ENCODE assay signal across 8 cellular contexts in genomic region chr4:49141955-49142354, GRCh38.
DNase-seq lines count a peak whose midpoint lies in the region; ATAC-seq and TF ChIP-seq lines count a peak whose summit lies in the region.
"Not testable (repeated sequence)": the region's sequence is repeated elsewhere in the genome, so short reads cannot be mapped to it uniquely, and the experiment has no call there.

No MANE protein-coding gene starts in this region.

- not testable (repeated sequence) for DNase-seq in CD4-positive, alpha-beta T cell; right cardiac atrium; mucosa of descending colon

- peaks cover 27% of the 10 kb centered on the region for H3K9me3 ChIP-seq in CD4-positive, alpha-beta T cell (ENCODE audit: control insufficient read depth, low read length)
- H3K9me3 ChIP-seq in right cardiac atrium (ENCODE audit: control insufficient read depth, low read length) = not testable (repeated sequence)
- H3K9me3 ChIP-seq in mucosa of descending colon = peaks cover 34% of the 10 kb centered on the region

- not testable (repeated sequence) for H3K27me3 ChIP-seq in CD4-positive, alpha-beta T cell (ENCODE audit: control insufficient read depth, insufficient read depth, low read length); right cardiac atrium (ENCODE audit: control insufficient read depth, insufficient read depth)

- H3K27me3 Mint-ChIP-seq in CD4-positive, alpha-beta T cell; stimulated activated memory B cell treated with anti-CD40 and anti-IgM and Interleukin-4, amounts not matched to agents 10 μg/mL and 1 μg/mL and 100 μg/mL, for 72 hours: not testable (repeated sequence)

- H3K4me1 Mint-ChIP-seq in CD4-positive, alpha-beta T cell (ENCODE audit: low read depth); stimulated activated memory B cell treated with anti-CD40 and anti-IgM and Interleukin-4, amounts not matched to agents 10 μg/mL and 1 μg/mL and 100 μg/mL, for 72 hours: not testable (repeated sequence)

- POLR2A ChIA-PET in CD4-positive, alpha-beta T cell (lab: Charles Lee) = not testable (repeated sequence)

- peaks cover 27% of the 10 kb centered on the region for H3K9me3 Mint-ChIP-seq in CD4-positive, alpha-beta T cell
- peaks cover 59% of the 10 kb centered on the region for H3K9me3 Mint-ChIP-seq in stimulated activated memory B cell treated with anti-CD40 and anti-IgM and Interleukin-4, amounts not matched to agents 10 μg/mL and 1 μg/mL and 100 μg/mL, for 72 hours

- 77% methylated on average over 5 of the region's 8 CpGs for WGBS in right cardiac atrium

- H3K4me3 ChIP-seq in right cardiac atrium (ENCODE audit: low read length); mucosa of descending colon: not testable (repeated sequence)

- not testable (repeated sequence) for H3K27ac Mint-ChIP-seq in CD4-positive, alpha-beta T cell; stimulated activated memory B cell treated with anti-CD40 and anti-IgM and Interleukin-4, amounts not matched to agents 10 μg/mL and 1 μg/mL and 100 μg/mL, for 72 hours

- TF ChIP-seq CTCF in CD4-positive, alpha-beta T cell (IDR thresholded peaks at IDR 0.05); mucosa of descending colon (IDR thresholded peaks at IDR 0.05): not testable (repeated sequence)

- H3K36me3 Mint-ChIP-seq in CD4-positive, alpha-beta T cell (ENCODE audit: low read depth) = peaks cover 32% of the 10 kb centered on the region
- H3K36me3 Mint-ChIP-seq in stimulated activated memory B cell treated with anti-CD40 and anti-IgM and Interleukin-4, amounts not matched to agents 10 μg/mL and 1 μg/mL and 100 μg/mL, for 72 hours = peaks cover 21% of the 10 kb centered on the region

- CTCF ChIA-PET in CD4-positive, alpha-beta T cell (lab: Charles Lee) = not testable (repeated sequence)

- intact Hi-C loops in CD4-positive, alpha-beta T cell (cut with DNase I, micrococcal nuclease); right cardiac atrium (cut with DNase I); mucosa of descending colon (cut with DNase I, micrococcal nuclease): not testable (repeated sequence)

- not testable (repeated sequence) for H3K36me3 ChIP-seq in mucosa of descending colon (ENCODE audit: low read depth)

- H3K27ac ChIP-seq in CD4-positive, alpha-beta T cell (ENCODE audit: low read depth, low read length); right cardiac atrium (ENCODE audit: low read length): not testable (repeated sequence)

- not testable (repeated sequence) for H3K4me1 ChIP-seq in right cardiac atrium (ENCODE audit: control insufficient read depth, insufficient read depth, low read length); mucosa of descending colon (ENCODE audit: low read depth)

- H3K4me3 Mint-ChIP-seq in CD4-positive, alpha-beta T cell; stimulated activated memory B cell treated with anti-CD40 and anti-IgM and Interleukin-4, amounts not matched to agents 10 μg/mL and 1 μg/mL and 100 μg/mL, for 72 hours: not testable (repeated sequence)

- ATAC-seq in CD4-positive, alpha-beta T cell (ENCODE audit: poor library complexity) = peak; percentile 29
- ATAC-seq in GM18909 (IDR thresholded peaks at IDR 0.05; ENCODE audit: poor library complexity, unreplicated experiment) (peak; percentile 36), HG02973 (IDR thresholded peaks at IDR 0.05; ENCODE audit: unreplicated experiment) (peak; percentile 27), HG03439 (IDR thresholded peaks at IDR 0.05; ENCODE audit: unreplicated experiment) (peak; percentile 29), esophagus mucosa (peak; percentile 63), right cardiac atrium (peak; percentile 63 to 70), mucosa of descending colon (peak; percentile 52)
- ATAC-seq in stimulated activated memory B cell treated with anti-CD40 and anti-IgM and Interleukin-4, amounts not matched to agents 10 μg/mL and 1 μg/mL and 100 μg/mL, for 72 hours = peak; percentile 64
